ENCODE assay signal across 26 cellular contexts in genomic region chr4:70855464-70855863, GRCh38.
"Had no signal": no experiment of that assay in that cellular context is flagged by ENCODE, and none has a peak within 500 bp of the region (broad histone marks: within the 10 kb centered on the region; RNA-seq: fewer than 3 reads in every experiment).

No MANE protein-coding gene starts in this region.

- DNase-seq: activated CD4-positive, alpha-beta memory T cell treated with anti-CD3 and anti-CD28 coated beads, Interleukin-2, amount 10 ng/mL, durations not matched to agents 7 days and 5 days; activated CD4-positive, alpha-beta T cell treated with anti-CD3 and anti-CD28 coated beads for 36 hours; activated CD4-positive, alpha-beta T cell treated with anti-CD3 and anti-CD28 coated beads, Interleukin-2, amount 50 U/mL, for 1 hour; activated gamma-delta T cell; activated naive CD4-positive, alpha-beta T cell treated with anti-CD3 and anti-CD28 coated beads for 36 hours; activated T-cell treated with anti-CD3 and anti-CD28 coated beads for 4 hours; activated T-cell treated with anti-CD3 and anti-CD28 coated beads, Interleukin-2, amount 50 U/mL, for 48 hours; anterior cingulate cortex; body of pancreas; KG1; NCI-H1048; NCI-H1930; NCI-H2171; NCI-H2227 treated with DMSO at 0.1 percent for 48 hours; NCI-H510A; NCI-H526 treated with DMSO at 0.1 percent for 48 hours; NCI-H82; NK-92 treated with Interleukin-12 subunit alpha and Interleukin-12 subunit beta, amount 100 ng/mL, for 24 hours; PC-3; SHP77; SW 1271; T-helper 9 cell; WERI-Rb-1 had no signal

- H3K9me3 ChIP-seq: body of pancreas, SJSA1 had no signal

- H3K36me3 ChIP-seq: SJSA1, WERI-Rb-1 had no signal

- H3K4me1 ChIP-seq: SJSA1 had no signal

- ATAC-seq: activated CD4-positive, alpha-beta T cell treated with anti-CD3 and anti-CD28 coated beads for 36 hours; activated T-helper 17 cell treated with anti-CD3 and anti-CD28 coated beads, Interleukin-2, amount 50 U/mL, for 72 hours; body of pancreas; PC-3; SK-N-SH treated with all-trans-retinoic acid at 6 μM for 48 hours had no signal

- H3K4me3 ChIP-seq: body of pancreas, SJSA1 had no signal

- H3K27ac ChIP-seq: body of pancreas, SJSA1 had no signal
